In the genomic region with DNA sequence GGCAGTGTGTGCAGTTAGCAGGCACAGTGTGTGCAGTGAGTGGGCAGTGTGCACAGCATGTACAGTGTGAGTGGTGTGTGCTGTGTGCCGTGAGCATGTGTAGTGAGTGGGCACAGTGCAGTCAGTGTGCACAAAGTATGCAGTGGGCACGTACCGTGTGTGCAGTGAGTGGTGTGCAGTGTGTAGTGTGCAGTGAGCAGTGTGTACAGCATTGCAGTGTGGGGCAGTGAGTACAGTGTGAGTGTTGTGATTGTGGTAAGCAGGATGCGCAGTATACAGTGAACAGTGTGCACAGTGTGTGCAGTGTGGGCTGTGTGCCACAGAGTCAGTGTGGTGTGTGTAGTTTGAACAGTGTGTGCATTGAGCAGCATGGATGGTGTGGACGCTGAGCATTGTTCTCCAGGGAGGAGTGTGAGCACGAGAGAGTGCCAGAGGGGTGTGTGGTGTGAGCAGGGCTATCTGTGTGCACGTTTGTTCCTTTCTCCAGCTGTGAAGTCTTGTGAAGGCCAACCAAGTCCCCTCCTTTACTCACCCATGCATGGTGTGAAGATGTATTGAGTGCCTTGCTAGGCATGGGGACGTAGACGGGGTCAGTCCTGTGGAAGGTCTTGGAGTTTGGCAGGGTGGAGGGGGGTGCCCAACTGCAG, we compare ENCODE assay signal across 9 cellular contexts. TPM values are rescaled to one million over a fixed set of nuclear protein-coding genes. Genes with fewer than 3 reads are reported as not detected.
DNase-seq lines count a peak whose midpoint lies in the region; ATAC-seq and TF ChIP-seq lines count a peak whose summit lies in the region.
"Had no signal": no experiment of that assay in that cellular context is flagged by ENCODE, and none has a peak within 500 bp of the region (broad histone marks: within the 10 kb centered on the region; RNA-seq: fewer than 3 reads in every experiment).

No MANE protein-coding gene starts in this region.

- ATAC-seq in activated CD8-positive, alpha-beta T cell treated with anti-CD3 and anti-CD28 coated beads for 36 hours, result peak; percentile 6
- ATAC-seq in activated CD8-positive, alpha-beta T cell treated with anti-CD3 and anti-CD28 coated beads, Interleukin-2, amount 10 ng/mL, durations not matched to agents 7 days and 5 days, result no peak
- no peak for ATAC-seq in activated naive CD8-positive, alpha-beta T cell treated with anti-CD3 and anti-CD28 coated beads, Interleukin-2, amount 50 U/mL, for 24 hours
- ATAC-seq in right lobe of liver, result no peak
- no peak for ATAC-seq in HG03159 (IDR thresholded peaks at IDR 0.05; ENCODE audit: unreplicated experiment)

- TF ChIP-seq CTCF in activated CD8-positive, alpha-beta T cell treated with anti-CD3 and anti-CD28 coated beads for 36 hours (IDR thresholded peaks at IDR 0.05), result no peak
- TF ChIP-seq CTCF in right lobe of liver (IDR thresholded peaks at IDR 0.05), result no peak
- TF ChIP-seq CTCF in stomach (IDR thresholded peaks at IDR 0.05), result no peak

- WGBS in right lobe of liver (ENCODE audit: insufficient coverage, low coverage, low lambda C conversion rate, missing lambda C conversion rate), result 87% methylated on average over 4 of the region's 9 CpGs
- WGBS in stomach, 5 donors, result 64 to 78% (median 71%) methylated on average over 9 of the region's 9 CpGs

- H3K27ac ChIP-seq in right lobe of liver (no peak overlapping the region), stomach (no peak overlapping the region)
- H3K27ac ChIP-seq: thyroid gland had no signal

- CTCF ChIA-PET in activated CD8-positive, alpha-beta T cell treated with anti-CD3 and anti-CD28 coated beads for 36 hours (lab: Charles Lee), result no interaction called here
- CTCF ChIA-PET in activated CD8-positive, alpha-beta T cell treated with anti-CD3 and anti-CD28 coated beads, Interleukin-2, amount 10 ng/mL, durations not matched to agents 7 days and 5 days (lab: Charles Lee), result interaction anchor here (1.9 kb wide), 1 partner anchor 16 kb away, joined by 5 read pairs; no protein-coding TSS in a partner anchor

- TF ChIP-seq EP300 in stomach (IDR thresholded peaks at IDR 0.05), result no peak

- peaks cover 28% of the 10 kb centered on the region for H3K27me3 Mint-ChIP-seq in activated CD8-positive, alpha-beta T cell treated with anti-CD3 and anti-CD28 coated beads for 36 hours
- H3K27me3 Mint-ChIP-seq in activated CD8-positive, alpha-beta T cell treated with anti-CD3 and anti-CD28 coated beads, Interleukin-2, amount 10 ng/mL, durations not matched to agents 7 days and 5 days (ENCODE audit: low read depth), result peaks cover 44% of the 10 kb centered on the region
- H3K27me3 Mint-ChIP-seq in activated naive CD8-positive, alpha-beta T cell treated with anti-CD3 and anti-CD28 coated beads, Interleukin-2, amount 50 U/mL, for 24 hours, result peaks cover 32% of the 10 kb centered on the region

- peak overlapping the region; percentile 33 for H3K4me3 Mint-ChIP-seq in activated CD8-positive, alpha-beta T cell treated with anti-CD3 and anti-CD28 coated beads for 36 hours
- no peak overlapping the region for H3K4me3 Mint-ChIP-seq in activated CD8-positive, alpha-beta T cell treated with anti-CD3 and anti-CD28 coated beads, Interleukin-2, amount 10 ng/mL, durations not matched to agents 7 days and 5 days
- peak overlapping the region; percentile 49 for H3K4me3 Mint-ChIP-seq in activated naive CD8-positive, alpha-beta T cell treated with anti-CD3 and anti-CD28 coated beads, Interleukin-2, amount 50 U/mL, for 24 hours

- H3K27me3 ChIP-seq in right lobe of liver (no peaks in the 10 kb centered on the region), stomach (peaks cover 8 to 66% (median 48%) of the 10 kb centered on the region in 3 donors)
- H3K27me3 ChIP-seq: thyroid gland had no signal

- peaks cover 9% of the 10 kb centered on the region for H3K4me1 Mint-ChIP-seq in activated CD8-positive, alpha-beta T cell treated with anti-CD3 and anti-CD28 coated beads for 36 hours (ENCODE audit: low read depth)
- H3K4me1 Mint-ChIP-seq in activated CD8-positive, alpha-beta T cell treated with anti-CD3 and anti-CD28 coated beads, Interleukin-2, amount 10 ng/mL, durations not matched to agents 7 days and 5 days (ENCODE audit: low read depth), result peaks cover 9% of the 10 kb centered on the region
- peaks cover 6% of the 10 kb centered on the region for H3K4me1 Mint-ChIP-seq in activated naive CD8-positive, alpha-beta T cell treated with anti-CD3 and anti-CD28 coated beads, Interleukin-2, amount 50 U/mL, for 24 hours

- no peaks in the 10 kb centered on the region for H3K9me3 Mint-ChIP-seq in activated CD8-positive, alpha-beta T cell treated with anti-CD3 and anti-CD28 coated beads for 36 hours
- no peaks in the 10 kb centered on the region for H3K9me3 Mint-ChIP-seq in activated CD8-positive, alpha-beta T cell treated with anti-CD3 and anti-CD28 coated beads, Interleukin-2, amount 10 ng/mL, durations not matched to agents 7 days and 5 days (ENCODE audit: insufficient read depth)
- H3K9me3 Mint-ChIP-seq in activated naive CD8-positive, alpha-beta T cell treated with anti-CD3 and anti-CD28 coated beads, Interleukin-2, amount 50 U/mL, for 24 hours, result no peaks in the 10 kb centered on the region

- TF ChIP-seq POLR2A in right lobe of liver (IDR thresholded peaks at IDR 0.05), result no peak
- no peak for TF ChIP-seq POLR2A in stomach (IDR thresholded peaks at IDR 0.05)

- no peak for DNase-seq in activated CD8-positive, alpha-beta T cell treated with anti-CD3 and anti-CD28 coated beads for 36 hours
- DNase-seq in activated CD8-positive, alpha-beta T cell treated with anti-CD3 and anti-CD28 coated beads, Interleukin-2, amount 10 ng/mL, durations not matched to agents 7 days and 5 days, result no peak
- no peak for DNase-seq in activated naive CD8-positive, alpha-beta T cell treated with anti-CD3 and anti-CD28 coated beads, Interleukin-2, amount 50 U/mL, for 24 hours
- DNase-seq in right lobe of liver (no peak), stomach (peak; percentile 16), OCI-M2 (lab: John Stamatoyannopoulos, UW; ENCODE audit: unreplicated experiment) (no peak), NCI-H1436 treated with DMSO at 0.1 percent for 48 hours (lab: John Stamatoyannopoulos, UW) (no peak)

- intact Hi-C loops in activated CD8-positive, alpha-beta T cell treated with anti-CD3 and anti-CD28 coated beads for 36 hours (cut with micrococcal nuclease), result no loop called here
- intact Hi-C loops in right lobe of liver (cut with DNase I) (no loop called here), stomach (cut with DNase I; ENCODE audit: low total_unique reads) (no loop called here)

- no peaks in the 10 kb centered on the region for H3K36me3 ChIP-seq in right lobe of liver
- H3K36me3 ChIP-seq in stomach, result no peaks in the 10 kb centered on the region
- H3K36me3 ChIP-seq: thyroid gland had no signal

- H3K9me3 ChIP-seq in right lobe of liver (no peaks in the 10 kb centered on the region), stomach (no peaks in the 10 kb centered on the region)
- H3K9me3 ChIP-seq: thyroid gland had no signal

- POLR2A ChIA-PET in activated CD8-positive, alpha-beta T cell treated with anti-CD3 and anti-CD28 coated beads for 36 hours (lab: Charles Lee), result interaction anchor here (1.5 kb wide), 1 partner anchor 10 kb away, joined by 3 read pairs; no protein-coding TSS in a partner anchor
- POLR2A ChIA-PET in activated CD8-positive, alpha-beta T cell treated with anti-CD3 and anti-CD28 coated beads, Interleukin-2, amount 10 ng/mL, durations not matched to agents 7 days and 5 days (lab: Charles Lee), result no interaction called here

- H3K27ac Mint-ChIP-seq in activated CD8-positive, alpha-beta T cell treated with anti-CD3 and anti-CD28 coated beads for 36 hours, result no peak overlapping the region
- H3K27ac Mint-ChIP-seq in activated CD8-positive, alpha-beta T cell treated with anti-CD3 and anti-CD28 coated beads, Interleukin-2, amount 10 ng/mL, durations not matched to agents 7 days and 5 days, result no peak overlapping the region
- H3K27ac Mint-ChIP-seq in activated naive CD8-positive, alpha-beta T cell treated with anti-CD3 and anti-CD28 coated beads, Interleukin-2, amount 50 U/mL, for 24 hours, result no peak overlapping the region

- no peaks in the 10 kb centered on the region for H3K36me3 Mint-ChIP-seq in activated CD8-positive, alpha-beta T cell treated with anti-CD3 and anti-CD28 coated beads for 36 hours (ENCODE audit: low read depth)
- H3K36me3 Mint-ChIP-seq in activated CD8-positive, alpha-beta T cell treated with anti-CD3 and anti-CD28 coated beads, Interleukin-2, amount 10 ng/mL, durations not matched to agents 7 days and 5 days (ENCODE audit: low read depth), result no peaks in the 10 kb centered on the region
- no peaks in the 10 kb centered on the region for H3K36me3 Mint-ChIP-seq in activated naive CD8-positive, alpha-beta T cell treated with anti-CD3 and anti-CD28 coated beads, Interleukin-2, amount 50 U/mL, for 24 hours (ENCODE audit: low read depth)

- H3K4me3 ChIP-seq in right lobe of liver (peak overlapping the region in 2 of 3 donors; percentile 24 to 35), stomach (peak overlapping the region in 3 of 4 donors; percentile 47 to 54 (median 47))

- H3K4me1 ChIP-seq in right lobe of liver (no peaks in the 10 kb centered on the region), stomach (peaks cover 13 to 19% (median 14%) of the 10 kb centered on the region in 4 donors)

RNA-seq across cellular contexts. Expression of a gene that starts 3.1 kb away (rescaled TPM):
- under 1 TPM; 0.16 to 0.22 TPM for total RNA-seq in activated CD8-positive, alpha-beta T cell treated with anti-CD3 and anti-CD28 coated beads for 36 hours
- under 1 TPM in 1 of 2 experiments, not detected in 1; 0.05 TPM for total RNA-seq in activated CD8-positive, alpha-beta T cell treated with anti-CD3 and anti-CD28 coated beads, Interleukin-2, amount 10 ng/mL, durations not matched to agents 7 days and 5 days
- total RNA-seq in right lobe of liver (10 to 100 TPM in 5 of 6 experiments, 1 to 10 TPM in 1; 9.7 to 16.0 (median 14.8) TPM), stomach (10 to 100 TPM in 2 of 5 donors, 1 to 10 TPM in 3; 2.5 to 31.2 (median 7.6) TPM)
- polyA plus RNA-seq in stomach, result 1 to 10 TPM; 3.2 to 5.4 (median 3.4) TPM

RNA-seq across cellular contexts. Expression of a gene that starts 47.7 kb away (rescaled TPM):
- 10 to 100 TPM; 11.6 to 11.8 TPM for total RNA-seq in activated CD8-positive, alpha-beta T cell treated with anti-CD3 and anti-CD28 coated beads for 36 hours
- 10 to 100 TPM; 28.8 to 35.1 TPM for total RNA-seq in activated CD8-positive, alpha-beta T cell treated with anti-CD3 and anti-CD28 coated beads, Interleukin-2, amount 10 ng/mL, durations not matched to agents 7 days and 5 days
- total RNA-seq in right lobe of liver, result 10 to 100 TPM; 20.8 to 47.3 (median 38.6) TPM
- 10 to 100 TPM in 4 of 5 donors, 1 to 10 TPM in 1; 7.7 to 88.1 (median 46.8) TPM for total RNA-seq in stomach
- polyA plus RNA-seq in stomach, result 10 to 100 TPM; 27.0 to 45.7 (median 41.2) TPM
